ENCODE assay signal across 8 cellular contexts in the genomic region with DNA sequence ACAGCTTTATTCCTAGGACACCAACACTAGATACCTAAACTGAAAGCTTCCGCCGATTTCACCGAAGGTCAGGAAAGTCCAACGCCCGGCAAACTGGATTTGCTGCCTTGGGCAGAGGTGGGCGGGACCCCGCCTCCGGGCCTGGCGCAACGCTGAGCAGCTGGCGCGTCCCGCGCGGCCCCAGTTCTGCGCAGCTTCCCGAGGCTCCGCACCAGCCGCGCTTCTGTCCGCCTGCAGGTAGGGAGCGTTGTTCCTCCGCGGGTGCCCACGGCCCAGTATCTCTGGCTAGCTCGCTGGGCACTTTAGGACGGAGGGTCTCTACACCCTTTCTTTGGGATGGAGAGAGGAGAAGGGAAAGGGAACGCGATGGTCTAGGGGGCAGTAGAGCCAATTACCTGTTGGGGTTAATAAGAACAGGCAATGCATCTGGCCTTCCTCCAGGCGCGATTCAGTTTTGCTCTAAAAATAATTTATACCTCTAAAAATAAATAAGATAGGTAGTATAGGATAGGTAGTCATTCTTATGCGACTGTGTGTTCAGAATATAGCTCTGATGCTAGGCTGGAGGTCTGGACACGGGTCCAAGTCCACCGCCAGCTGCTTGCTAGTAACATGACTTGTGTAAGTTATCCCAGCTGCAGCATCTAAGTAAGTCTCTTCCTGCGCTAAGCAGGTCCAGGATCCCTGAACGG. TPM values are rescaled to one million over a fixed set of nuclear protein-coding genes. Genes with fewer than 3 reads are reported as not detected.
A peak's percentile ranks its signal among the peaks of the same experiment; 100 is the strongest.
DNase-seq lines count a peak whose midpoint lies in the region; FAIRE-seq and TF ChIP-seq lines count a peak whose summit lies in the region.

A gene (plus strand): TSS at position 183 of the 692 bp plus-strand sequence. CDS start 5,572 bp downstream, outside the sequence.

- DNase-seq in HFF-Myc (ENCODE audit: extremely low read depth, low read depth) = peak; percentile 54
- DNase-seq in NCI-H1048 (lab: John Stamatoyannopoulos, UW) = peak; percentile 26
- peak; percentile 86 for DNase-seq in astrocyte (ENCODE audit: low read depth)
- peak; percentile 60 for DNase-seq in hepatic stellate cell (ENCODE audit: low spot score)
- no peak for DNase-seq in GM19239 (ENCODE audit: insufficient read length, low spot score)

- H3K27ac Mint-ChIP-seq in astrocyte (ENCODE audit: unreplicated experiment) = peak within 1 kb of the TSS; percentile 64

- H3K4me1 Mint-ChIP-seq in astrocyte (ENCODE audit: low read depth, unreplicated experiment) = peaks cover 27% of the 10 kb centered on the region

- no peaks in the 10 kb centered on the region for H3K36me3 Mint-ChIP-seq in astrocyte (ENCODE audit: low read depth, unreplicated experiment)

- H3K36me3 ChIP-seq in astrocyte (ENCODE audit: insufficient read depth, low read length) (no peaks in the 10 kb centered on the region), rectal smooth muscle tissue (ENCODE audit: control insufficient read depth, insufficient read depth, low read length) (no peaks in the 10 kb centered on the region)

- peak within 1 kb of the TSS; percentile 89 for H3K4me3 Mint-ChIP-seq in astrocyte (ENCODE audit: unreplicated experiment)

- H3K27me3 ChIP-seq in astrocyte (ENCODE audit: insufficient read depth, low read length) = no peaks in the 10 kb centered on the region
- H3K27me3 ChIP-seq in rectal smooth muscle tissue (ENCODE audit: control insufficient read depth, insufficient read depth, low read length) = no peaks in the 10 kb centered on the region

- H3K4me3 ChIP-seq in GM08714 (ENCODE audit: low read length) = peak within 1 kb of the TSS; percentile 98
- H3K4me3 ChIP-seq in HFF-Myc (replicated peaks; ENCODE audit: low read depth, low read length) = peak within 1 kb of the TSS; percentile 45
- peak within 1 kb of the TSS; percentile 81 for H3K4me3 ChIP-seq in astrocyte (ENCODE audit: insufficient read depth, low read depth, low read length)
- H3K4me3 ChIP-seq in rectal smooth muscle tissue (ENCODE audit: low read length) = peak within 1 kb of the TSS; percentile 87

- H3K9me3 Mint-ChIP-seq in astrocyte (ENCODE audit: unreplicated experiment) = no peaks in the 10 kb centered on the region

- peak within 1 kb of the TSS; percentile 89 for H2AFZ ChIP-seq in astrocyte (ENCODE audit: low read depth, low read length)

- peak within 1 kb of the TSS; percentile 55 for H3K27ac ChIP-seq in astrocyte (ENCODE audit: low read depth, low read length)
- peak within 1 kb of the TSS; percentile 66 for H3K27ac ChIP-seq in rectal smooth muscle tissue (ENCODE audit: low read depth, low read length)

- H3K27me3 Mint-ChIP-seq in astrocyte (ENCODE audit: low read depth, unreplicated experiment) = no peaks in the 10 kb centered on the region

- FAIRE-seq in astrocyte (lab: Jason Lieb, UNC) (no peak), GM19239 (lab: Jason Lieb, UNC) (no peak)

- H3K4me2 ChIP-seq in astrocyte (ENCODE audit: low read length) = peak within 1 kb of the TSS; percentile 88

- H3K79me2 ChIP-seq in astrocyte (ENCODE audit: insufficient read depth, low read length) = peaks cover 58% of the 10 kb centered on the region

- H3K9ac ChIP-seq in astrocyte (ENCODE audit: low read length) = peak within 1 kb of the TSS; percentile 76
- H3K9ac ChIP-seq in rectal smooth muscle tissue (ENCODE audit: low read length) = peak within 1 kb of the TSS; percentile 36

- peak; percentile 71 for TF ChIP-seq CTCF in HFF-Myc (IDR thresholded peaks at IDR 0.05; ENCODE audit: low read depth, low read length, missing control alignments)
- peak; percentile 23 for TF ChIP-seq CTCF in astrocyte (IDR thresholded peaks at IDR 0.05; ENCODE audit: insufficient read depth, low read depth, low read length)

- H4K20me1 ChIP-seq in astrocyte (ENCODE audit: insufficient read depth, low read length) = no peaks in the 10 kb centered on the region

- H3K9me3 ChIP-seq in astrocyte (ENCODE audit: insufficient read depth, low read depth, low read length) = no peaks in the 10 kb centered on the region

- intact Hi-C loops in T-helper 2 cell treated with Interferon-gamma antibody and Interleukin-4, amounts not matched to agents 100 ng/mL and 5 ng/mL, for 36 hours (cut with micrococcal nuclease) = loop anchor here (1.0 to 5.0 kb wide), 8 partner anchors 13 to 1923 kb away; a partner anchor contains a TSS

- H3K4me1 ChIP-seq in astrocyte (ENCODE audit: insufficient read depth, low read length) = peaks cover 46% of the 10 kb centered on the region
- peaks cover 2% of the 10 kb centered on the region for H3K4me1 ChIP-seq in rectal smooth muscle tissue (ENCODE audit: control insufficient read depth, insufficient read depth, low read length)

RNA-seq across cellular contexts. Expression of the gene that starts here (rescaled TPM):
- total RNA-seq in T-helper 2 cell treated with Interferon-gamma antibody and Interleukin-4, amounts not matched to agents 100 ng/mL and 5 ng/mL, for 36 hours = 11.1 and 12.7 TPM in 2 replicates
- 20.5 and 21.4 TPM in 2 replicates for total RNA-seq in astrocyte

Comparison
In these comparisons a context has a peak if more than half of its experiments do, and no peak if none do; other contexts are left out.
1. H3K4me3 ChIP-seq: peak in every context shown above with its lines; median percentile 98 in GM08714; 87 in rectal smooth muscle tissue; 81 in astrocyte; 45 in HFF-Myc.